In the genomic region with DNA sequence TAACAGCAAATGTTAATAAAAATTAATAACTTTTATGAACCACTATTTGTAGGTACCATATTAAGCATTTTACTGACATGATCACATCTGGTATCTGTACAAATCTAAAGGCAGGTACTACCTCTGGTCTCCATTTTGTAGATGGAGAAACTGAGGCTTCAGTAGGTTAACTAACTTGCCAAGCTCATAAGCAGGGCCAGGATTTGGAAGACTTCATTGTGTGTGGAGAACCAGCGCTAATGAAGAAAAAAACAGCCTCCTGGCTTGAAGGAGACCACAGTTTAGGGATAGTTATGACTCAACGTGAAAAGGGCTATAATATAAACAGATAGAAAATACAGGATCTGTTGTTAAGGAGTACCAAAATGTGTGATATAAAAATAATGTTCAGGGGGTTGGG, we compare ENCODE assay signal across 10 cellular contexts. TPM values are rescaled to one million over a fixed set of nuclear protein-coding genes. Genes with fewer than 3 reads are reported as not detected.
DNase-seq lines count a peak whose midpoint lies in the region; ATAC-seq, FAIRE-seq and TF ChIP-seq lines count a peak whose summit lies in the region.
"Had no signal": no experiment of that assay in that cellular context is flagged by ENCODE, and none has a peak within 500 bp of the region (broad histone marks: within the 10 kb centered on the region; RNA-seq: fewer than 3 reads in every experiment).

No MANE protein-coding gene starts in this region.

- peaks cover 30% of the 10 kb centered on the region for H3K36me3 Mint-ChIP-seq in activated naive CD4-positive, alpha-beta T cell treated with anti-CD3 and anti-CD28 coated beads, Interleukin-2, amount 10 ng/mL, durations not matched to agents 7 days and 5 days
- peaks cover 12 to 18% of the 10 kb centered on the region in 2 donors for H3K36me3 Mint-ChIP-seq in activated naive CD4-positive, alpha-beta T cell treated with anti-CD3 and anti-CD28 coated beads, Interleukin-2, amount 50 U/mL, for 72 hours

- H3K4me3 ChIP-seq in keratinocyte (ENCODE audit: control insufficient read depth in 2 of 3, extremely low read depth in 1 of 3, insufficient read depth in 2 of 3, low read depth in 1 of 3, low read length in 3 of 3) (peak overlapping the region; percentile 92 to 99 (median 94)), thoracic aorta (peak overlapping the region; percentile 96)

- no peak for ATAC-seq in activated naive CD4-positive, alpha-beta T cell treated with anti-CD3 and anti-CD28 coated beads, Interleukin-2, amount 50 U/mL, for 72 hours
- ATAC-seq in thoracic aorta (ENCODE audit: insufficient number of reproducible peaks, low FRiP score, low read depth) = no peak
- no peak for ATAC-seq in HG02852 (IDR thresholded peaks at IDR 0.05; ENCODE audit: unreplicated experiment)

- peaks cover 42% of the 10 kb centered on the region for H3K4me1 Mint-ChIP-seq in activated naive CD4-positive, alpha-beta T cell treated with anti-CD3 and anti-CD28 coated beads, Interleukin-2, amount 10 ng/mL, durations not matched to agents 7 days and 5 days

- dilution Hi-C loops in keratinocyte (cut with MboI; ENCODE audit: extremely low pct_ligation_motif_present, low sequenced_read_pairs) = no loop called here

- peak overlapping the region; percentile 98 for H3K9ac ChIP-seq in keratinocyte (ENCODE audit: control insufficient read depth, extremely low read depth, insufficient read depth, low read length)

- H3K79me2 ChIP-seq in keratinocyte (ENCODE audit: control insufficient read depth, insufficient read depth, low read length) = peaks cover 30% of the 10 kb centered on the region

- TF ChIP-seq CTCF in keratinocyte (optimal IDR thresholded peaks at IDR 0.05 in 1 of 3, IDR thresholded peaks at IDR 0.05 in 1 of 3, conservative IDR thresholded peaks at IDR 0.05 in 1 of 3; ENCODE audit: extremely low read depth in 1 of 3, insufficient read depth in 2 of 3, low read length in 3 of 3) (no peak), thoracic aorta (IDR thresholded peaks at IDR 0.05) (no peak)

- H3K36me3 ChIP-seq in keratinocyte (ENCODE audit: control insufficient read depth in 2 of 2, extremely low read depth in 1 of 2, insufficient read depth in 2 of 2, low read length in 2 of 2) (peaks cover 0 to 4% of the 10 kb centered on the region in 2 experiments), thoracic aorta (no peaks in the 10 kb centered on the region)

- H3K27me3 ChIP-seq in keratinocyte (ENCODE audit: control insufficient read depth, extremely low read depth, insufficient read depth, low read length) (no peaks in the 10 kb centered on the region), thoracic aorta (replicated peaks; ENCODE audit: insufficient read depth) (no peaks in the 10 kb centered on the region)

- H3K4me3 Mint-ChIP-seq in activated naive CD4-positive, alpha-beta T cell treated with anti-CD3 and anti-CD28 coated beads, Interleukin-2, amount 10 ng/mL, durations not matched to agents 7 days and 5 days = peak overlapping the region; percentile 93

- H3K4me2 ChIP-seq in keratinocyte (ENCODE audit: control insufficient read depth, extremely low read depth, insufficient read depth, low read depth, low read length) = peak overlapping the region; percentile 94

- H2AFZ ChIP-seq in keratinocyte (ENCODE audit: control insufficient read depth, low read length) = no peak overlapping the region

- no peak for DNase-seq in activated naive CD4-positive, alpha-beta T cell treated with anti-CD3 and anti-CD28 coated beads, Interleukin-2, amount 10 ng/mL, durations not matched to agents 7 days and 5 days
- DNase-seq in activated naive CD4-positive, alpha-beta T cell (lab: John Stamatoyannopoulos, UW) = no peak
- no peak for DNase-seq in activated naive CD4-positive, alpha-beta T cell treated with anti-CD3 and anti-CD28 coated beads, Interleukin-2, amount 50 U/mL, for 72 hours (ENCODE audit: low spot score in 2 of 2)
- DNase-seq in keratinocyte (ENCODE audit: low read depth, low spot score) (no peak), thoracic aorta (ENCODE audit: low spot score) (no peak), GOT3 (lab: John Stamatoyannopoulos, UW) (no peak), G401 (ENCODE audit: low spot score) (no peak)
- DNase-seq: DMS 273 treated with DMSO at 0.1 percent for 48 hours, H7 had no signal

- in situ Hi-C loops in G401 (cut with HindIII; ENCODE audit: low sequenced_read_pairs) = no loop called here

- H3K27ac ChIP-seq in keratinocyte (ENCODE audit: control insufficient read depth, insufficient read depth, low read length) (peak overlapping the region; percentile 83), thoracic aorta (no peak overlapping the region)

- no peaks in the 10 kb centered on the region for H4K20me1 ChIP-seq in keratinocyte (ENCODE audit: control insufficient read depth, extremely low read depth, insufficient read depth, low read length)

- peak overlapping the region; percentile 86 for H3K27ac Mint-ChIP-seq in activated naive CD4-positive, alpha-beta T cell treated with anti-CD3 and anti-CD28 coated beads, Interleukin-2, amount 10 ng/mL, durations not matched to agents 7 days and 5 days
- H3K27ac Mint-ChIP-seq in activated naive CD4-positive, alpha-beta T cell treated with anti-CD3 and anti-CD28 coated beads, Interleukin-2, amount 50 U/mL, for 72 hours = peak overlapping the region; percentile 97 to 98

- FAIRE-seq in keratinocyte (lab: Jason Lieb, UNC) = no peak

- H3K9me3 Mint-ChIP-seq in activated naive CD4-positive, alpha-beta T cell treated with anti-CD3 and anti-CD28 coated beads, Interleukin-2, amount 10 ng/mL, durations not matched to agents 7 days and 5 days = no peaks in the 10 kb centered on the region
- H3K9me3 Mint-ChIP-seq in activated naive CD4-positive, alpha-beta T cell treated with anti-CD3 and anti-CD28 coated beads, Interleukin-2, amount 50 U/mL, for 72 hours = no peaks in the 10 kb centered on the region

- H3K4me1 ChIP-seq in keratinocyte (ENCODE audit: control insufficient read depth, extremely low read depth, insufficient read depth, low read length) (peaks cover 18% of the 10 kb centered on the region), thoracic aorta (ENCODE audit: control insufficient read depth in 1 of 2, low read depth in 2 of 2) (peaks cover 16 to 17% of the 10 kb centered on the region in 2 donors)

- CTCF ChIA-PET in activated naive CD4-positive, alpha-beta T cell treated with anti-CD3 and anti-CD28 coated beads, Interleukin-2, amount 10 ng/mL, durations not matched to agents 7 days and 5 days (lab: Charles Lee) = no interaction called here

- no peaks in the 10 kb centered on the region for H3K9me3 ChIP-seq in keratinocyte (ENCODE audit: control insufficient read depth, low read depth, low read length)
- H3K9me3 ChIP-seq in thoracic aorta = no peaks in the 10 kb centered on the region

- H3K9me1 ChIP-seq in keratinocyte (ENCODE audit: control insufficient read depth, extremely low read depth, insufficient read depth, low read length) = no peaks in the 10 kb centered on the region

- no peaks in the 10 kb centered on the region for H3K27me3 Mint-ChIP-seq in activated naive CD4-positive, alpha-beta T cell treated with anti-CD3 and anti-CD28 coated beads, Interleukin-2, amount 10 ng/mL, durations not matched to agents 7 days and 5 days

RNA-seq across cellular contexts. Expression of a gene that starts 1.0 kb away (rescaled TPM):
- 100 to 1,000 TPM in 1 of 2 donors, 10 to 100 TPM in 1; 95.8 to 101 TPM for total RNA-seq in activated naive CD4-positive, alpha-beta T cell treated with anti-CD3 and anti-CD28 coated beads, Interleukin-2, amount 50 U/mL, for 72 hours
- polyA plus RNA-seq in keratinocyte = 45.0 to 89.8 TPM (median 63.1 TPM) in 3 replicates
- 65.9 TPM for polyA plus RNA-seq in keratinocyte (2011; ENCODE audit: low read depth)
- 38.7 and 70.2 TPM in 2 replicates for polyA plus RNA-seq in keratinocyte (2011; cell fraction: cytosol; rRNA removed)
- 38.9 and 56.6 TPM in 2 replicates for polyA plus RNA-seq in keratinocyte (2011; cell fraction: nucleus; rRNA removed)
- polyA plus RNA-seq in keratinocyte (2012; ENCODE audit: low replicate concordance) = 31.1 and 40.6 TPM in 2 replicates
- polyA minus RNA-seq in keratinocyte = 5.7 to 49.8 TPM (median 24.8 TPM) in 3 replicates
- polyA minus RNA-seq in keratinocyte (2011; cell fraction: cytosol; rRNA and poly(A)+ RNA removed) = 13.0 TPM
- polyA minus RNA-seq in keratinocyte (2011; cell fraction: nucleus; rRNA and poly(A)+ RNA removed) = 7.7 and 13.4 TPM in 2 replicates
- 10 to 100 TPM; 13.8 to 14.9 TPM for total RNA-seq in thoracic aorta
- 92.8 and 117 TPM in 2 replicates for total RNA-seq in G401 (2014; rRNA removed; shearing (Covaris generic))

RNA-seq across cellular contexts. Expression of a gene that starts 1.1 kb away (rescaled TPM):
- total RNA-seq in activated naive CD4-positive, alpha-beta T cell treated with anti-CD3 and anti-CD28 coated beads, Interleukin-2, amount 50 U/mL, for 72 hours = 10 to 100 TPM; 18.0 to 26.5 TPM
- polyA plus RNA-seq in keratinocyte = 3.7 to 9.1 TPM (median 4.8 TPM) in 3 replicates
- 0.99 TPM for polyA plus RNA-seq in keratinocyte (2011; ENCODE audit: low read depth)
- 3.3 and 5.1 TPM in 2 replicates for polyA plus RNA-seq in keratinocyte (2011; cell fraction: cytosol; rRNA removed)
- polyA plus RNA-seq in keratinocyte (2011; cell fraction: nucleus; rRNA removed) = 2.4 and 4.4 TPM in 2 replicates
- 1.3 and 5.9 TPM in 2 replicates for polyA plus RNA-seq in keratinocyte (2012; ENCODE audit: low replicate concordance)
- 0.82 to 7.4 TPM (median 3.5 TPM) in 3 replicates for polyA minus RNA-seq in keratinocyte
- polyA minus RNA-seq in keratinocyte (2011; cell fraction: cytosol; rRNA and poly(A)+ RNA removed) = 1.3 TPM
- 2.3 and 6.7 TPM in 2 replicates for polyA minus RNA-seq in keratinocyte (2011; cell fraction: nucleus; rRNA and poly(A)+ RNA removed)
- 1 to 10 TPM in 1 of 2 donors, under 1 TPM in 1; 0.27 to 2.6 TPM for total RNA-seq in thoracic aorta
- 27.8 and 51.0 TPM in 2 replicates for total RNA-seq in G401 (2014; rRNA removed; shearing (Covaris generic))

RNA-seq across cellular contexts. Expression of a gene that starts 57.1 kb away (rescaled TPM):
- total RNA-seq in activated naive CD4-positive, alpha-beta T cell treated with anti-CD3 and anti-CD28 coated beads, Interleukin-2, amount 50 U/mL, for 72 hours = 10 to 100 TPM; 22.1 to 37.0 TPM
- polyA plus RNA-seq in keratinocyte = 43.1 to 91.0 TPM (median 89.7 TPM) in 3 replicates
- polyA plus RNA-seq in keratinocyte (2011; ENCODE audit: low read depth) = 27.3 TPM
- polyA plus RNA-seq in keratinocyte (2011; cell fraction: cytosol; rRNA removed) = 60.2 and 115 TPM in 2 replicates
- polyA plus RNA-seq in keratinocyte (2011; cell fraction: nucleus; rRNA removed) = 34.5 and 37.2 TPM in 2 replicates
- 34.4 and 39.5 TPM in 2 replicates for polyA plus RNA-seq in keratinocyte (2012; ENCODE audit: low replicate concordance)
- polyA minus RNA-seq in keratinocyte = 19.4 to 39.9 TPM (median 33.6 TPM) in 3 replicates
- polyA minus RNA-seq in keratinocyte (2011; cell fraction: cytosol; rRNA and poly(A)+ RNA removed) = 29.4 TPM
- polyA minus RNA-seq in keratinocyte (2011; cell fraction: nucleus; rRNA and poly(A)+ RNA removed) = 12.1 and 24.6 TPM in 2 replicates
- total RNA-seq in thoracic aorta = 10 to 100 TPM; 46.8 to 73.6 TPM
- 28.6 and 54.0 TPM in 2 replicates for total RNA-seq in G401 (2014; rRNA removed; shearing (Covaris generic))
